11 cellular contexts compared by ENCODE assay signal in genomic region chr4:76704133-76704881, GRCh38.
DNase-seq lines count a peak whose midpoint lies in the region; TF ChIP-seq lines count a peak whose summit lies in the region.
"Had no signal": no experiment of that assay in that cellular context is flagged by ENCODE, and none has a peak within 500 bp of the region (broad histone marks: within the 10 kb centered on the region; RNA-seq: fewer than 3 reads in every experiment).

No MANE protein-coding gene starts in this region.

- H3K4me3 Mint-ChIP-seq in chondrocyte (ENCODE audit: unreplicated experiment) (no peak overlapping the region), CD14-positive monocyte (no peak overlapping the region)

- H3K4me1 Mint-ChIP-seq in chondrocyte (ENCODE audit: low read depth), result peaks cover 57% of the 10 kb centered on the region
- no peaks in the 10 kb centered on the region for H3K4me1 Mint-ChIP-seq in CD14-positive monocyte

- peak; percentile 62 for DNase-seq in DMS 273 (lab: John Stamatoyannopoulos, UW; ENCODE audit: unreplicated experiment)
- no peak for DNase-seq in DMS 273 treated with DMSO at 0.1 percent for 48 hours (lab: John Stamatoyannopoulos, UW)
- no peak for DNase-seq in chondrocyte (ENCODE audit: low spot score)
- DNase-seq in kidney glomerular epithelial cell (lab: John Stamatoyannopoulos, UW), result peak; percentile 21
- DNase-seq in tibial nerve (ENCODE audit: low spot score in 2 of 2), result no peak
- DNase-seq in stimulated activated naive CD4-positive, alpha-beta T cell treated with Interleukin-2 at 50 U/mL for 16 hours (lab: John Stamatoyannopoulos, UW), result no peak
- DNase-seq in CD14-positive monocyte (ENCODE audit: low spot score), result no peak
- DNase-seq in activated CD4-positive, alpha-beta T cell treated with anti-CD3 and anti-CD28 coated beads, Interleukin-2, amount 50 U/mL, for 1 hour, result no peak
- DNase-seq: 8988T; activated CD4-positive, CD25-positive, alpha-beta regulatory T cell; NCI-H2081 treated with DMSO at 0.1 percent for 48 hours had no signal

- no peaks in the 10 kb centered on the region for H3K27me3 ChIP-seq in tibial nerve

- H3K36me3 Mint-ChIP-seq in chondrocyte (ENCODE audit: low read depth) (no peaks in the 10 kb centered on the region), CD14-positive monocyte (no peaks in the 10 kb centered on the region)

- TF ChIP-seq EP300 in tibial nerve (IDR thresholded peaks at IDR 0.05), result peak in 1 of 2 donors; percentile 16

- H3K4me3 ChIP-seq in tibial nerve, result no peak overlapping the region

- WGBS in tibial nerve, 2 donors, result 39 to 49% methylated on average over 3 of the region's 3 CpGs

- H3K27me3 Mint-ChIP-seq in chondrocyte (ENCODE audit: low read depth) (no peaks in the 10 kb centered on the region), CD14-positive monocyte (ENCODE audit: low read depth in 3 of 3) (peaks cover 0 to 5% (median 4%) of the 10 kb centered on the region in 3 donors)

- no peaks in the 10 kb centered on the region for H3K9me3 ChIP-seq in tibial nerve

- H3K27ac ChIP-seq in tibial nerve, result peak overlapping the region in 3 of 4 donors; percentile 32 to 64 (median 36)

- peaks cover 0 to 31% (median 12%) of the 10 kb centered on the region in 4 donors for H3K4me1 ChIP-seq in tibial nerve

- no peaks in the 10 kb centered on the region for H3K36me3 ChIP-seq in tibial nerve

- TF ChIP-seq POLR2A in tibial nerve (IDR thresholded peaks at IDR 0.05), result no peak

- peak overlapping the region; percentile 83 for H3K27ac Mint-ChIP-seq in chondrocyte (ENCODE audit: unreplicated experiment)
- H3K27ac Mint-ChIP-seq in CD14-positive monocyte, result peak overlapping the region in 1 of 7 donors; percentile 49

- TF ChIP-seq CTCF in chondrocyte (IDR thresholded peaks at IDR 0.05), result no peak
- no peak for TF ChIP-seq CTCF in tibial nerve (IDR thresholded peaks at IDR 0.05)
- no peak for TF ChIP-seq CTCF in CD14-positive monocyte (IDR thresholded peaks at IDR 0.05)

- no peaks in the 10 kb centered on the region for H3K9me3 Mint-ChIP-seq in chondrocyte (ENCODE audit: low read depth)
- peaks cover 0 to 3% (median 0%) of the 10 kb centered on the region in 7 donors for H3K9me3 Mint-ChIP-seq in CD14-positive monocyte

- intact Hi-C loops in CD14-positive monocyte (cut with micrococcal nuclease), result no loop called here

Comparison
In these comparisons a context has a peak if more than half of its experiments do, and no peak if none do; other contexts are left out.
1. DNase-seq: peak in DMS 273 (single experiment) and kidney glomerular epithelial cell (single experiment); none in DMS 273 treated with DMSO at 0.1 percent for 48 hours (single experiment), chondrocyte (single experiment), tibial nerve (0 of 2), stimulated activated naive CD4-positive, alpha-beta T cell treated with Interleukin-2 at 50 U/mL for 16 hours (single experiment), CD14-positive monocyte (single experiment) and activated CD4-positive, alpha-beta T cell treated with anti-CD3 and anti-CD28 coated beads, Interleukin-2, amount 50 U/mL, for 1 hour (single experiment).